Comparison of ENCODE assay signal across 13 cellular contexts in the genomic region with DNA sequence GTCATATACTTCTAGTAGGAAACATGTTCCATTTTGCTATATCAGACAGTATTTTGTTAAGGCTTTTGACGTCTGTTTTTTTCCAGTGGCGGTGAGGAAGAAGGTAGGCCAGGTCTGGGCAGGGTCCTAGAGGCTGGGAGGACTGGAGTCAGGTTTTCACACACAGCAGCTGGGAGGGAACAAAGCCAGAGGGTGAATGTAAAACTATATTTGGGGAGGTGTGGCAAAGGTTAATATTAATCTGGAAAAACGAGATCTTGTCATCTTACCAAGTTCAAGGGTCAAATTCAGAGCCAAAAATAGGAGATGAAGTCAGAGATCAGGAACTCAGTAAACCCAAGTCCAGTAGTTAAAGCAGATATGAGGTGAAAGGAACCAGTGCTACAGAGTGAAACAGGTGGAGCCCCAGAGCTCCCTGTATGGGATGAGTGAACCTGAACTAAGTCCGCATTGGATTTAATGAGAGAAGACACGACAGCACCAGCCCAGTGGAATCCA. TPM values are rescaled to one million over a fixed set of nuclear protein-coding genes. Genes with fewer than 3 reads are reported as not detected.
DNase-seq lines count a peak whose midpoint lies in the region; ATAC-seq and TF ChIP-seq lines count a peak whose summit lies in the region.
"Had no signal": no experiment of that assay in that cellular context is flagged by ENCODE, and none has a peak within 500 bp of the region (broad histone marks: within the 10 kb centered on the region; RNA-seq: fewer than 3 reads in every experiment).

No MANE protein-coding gene starts in this region.

- WGBS in body of pancreas, 2 donors, result 8 to 18% methylated on average over 5 of the region's 5 CpGs
- 19% methylated on average over 5 of the region's 5 CpGs for WGBS in right lobe of liver (ENCODE audit: insufficient coverage, low coverage, low lambda C conversion rate, missing lambda C conversion rate)

- ATAC-seq in body of pancreas (peak; percentile 93), right lobe of liver (peak; percentile 94 to 98 (median 96)), HG03139 (IDR thresholded peaks at IDR 0.05; ENCODE audit: unreplicated experiment) (no peak)

- no peaks in the 10 kb centered on the region for H3K36me3 Mint-ChIP-seq in MCF 10A (ENCODE audit: insufficient read depth, unreplicated experiment)
- H3K36me3 Mint-ChIP-seq in type B pancreatic cell, result no peaks in the 10 kb centered on the region
- H3K36me3 Mint-ChIP-seq: neural progenitor cell had no signal

- no peaks in the 10 kb centered on the region for H3K9me3 ChIP-seq in breast epithelium
- H3K9me3 ChIP-seq in body of pancreas, result no peaks in the 10 kb centered on the region
- no peaks in the 10 kb centered on the region for H3K9me3 ChIP-seq in right lobe of liver
- H3K9me3 ChIP-seq: suprapubic skin had no signal

- CTCF ChIA-PET in MCF 10A (lab: Yijun Ruan, JAX), result interaction anchor here (1.2 kb wide), 1 partner anchor 8 kb away, joined by 4 read pairs; no protein-coding TSS in a partner anchor

- H3K36me3 ChIP-seq in breast epithelium (no peaks in the 10 kb centered on the region), body of pancreas (replicated peaks in 1 of 2; ENCODE audit: insufficient read depth in 1 of 2, low read depth in 2 of 2) (no peaks in the 10 kb centered on the region), right lobe of liver (no peaks in the 10 kb centered on the region)
- H3K36me3 ChIP-seq: neural progenitor cell, suprapubic skin had no signal

- TF ChIP-seq POLR2A in breast epithelium (IDR thresholded peaks at IDR 0.05) (no peak), body of pancreas (IDR thresholded peaks at IDR 0.05) (peak; percentile 32 to 80 (median 73)), right lobe of liver (IDR thresholded peaks at IDR 0.05) (peak; percentile 86)

- intact Hi-C loops in MCF 10A (cut with micrococcal nuclease), result no loop called here
- intact Hi-C loops in breast epithelium (cut with DNase I; ENCODE audit: low total_unique reads), result no loop called here
- intact Hi-C loops in body of pancreas (cut with DNase I), result no loop called here
- intact Hi-C loops in right lobe of liver (cut with DNase I), result no loop called here

- H3K27ac Mint-ChIP-seq in MCF 10A (ENCODE audit: low read depth, unreplicated experiment), result peak overlapping the region; percentile 65
- peak overlapping the region; percentile 86 for H3K27ac Mint-ChIP-seq in type B pancreatic cell
- H3K27ac Mint-ChIP-seq: neural progenitor cell; T-helper 2 cell treated with Interferon-gamma antibody and Interleukin-4, amounts not matched to agents 5 μg/mL and 100 μg/mL, for 36 hours had no signal

- H3K4me3 ChIP-seq in breast epithelium (no peak overlapping the region), body of pancreas (no peak overlapping the region), right lobe of liver (no peak overlapping the region)
- H3K4me3 ChIP-seq: neural progenitor cell, suprapubic skin had no signal

- no peaks in the 10 kb centered on the region for H3K4me1 ChIP-seq in breast epithelium
- peaks cover 36% of the 10 kb centered on the region for H3K4me1 ChIP-seq in body of pancreas
- peaks cover 0 to 23% (median 5%) of the 10 kb centered on the region in 4 donors for H3K4me1 ChIP-seq in right lobe of liver
- H3K4me1 ChIP-seq: suprapubic skin had no signal

- H3K4me3 Mint-ChIP-seq in MCF 10A (ENCODE audit: unreplicated experiment) (no peak overlapping the region), type B pancreatic cell (peak overlapping the region; percentile 29)
- H3K4me3 Mint-ChIP-seq: neural progenitor cell; T-helper 2 cell treated with Interferon-gamma antibody and Interleukin-4, amounts not matched to agents 5 μg/mL and 100 μg/mL, for 36 hours had no signal

- H3K27ac ChIP-seq in breast epithelium, result no peak overlapping the region
- H3K27ac ChIP-seq in body of pancreas, result peak overlapping the region; percentile 70 to 89 (median 84)
- peak overlapping the region; percentile 80 to 90 (median 86) for H3K27ac ChIP-seq in right lobe of liver
- H3K27ac ChIP-seq: neural progenitor cell, suprapubic skin had no signal

- peaks cover 10% of the 10 kb centered on the region for H3K4me1 Mint-ChIP-seq in MCF 10A (ENCODE audit: insufficient read depth, unreplicated experiment)
- H3K4me1 Mint-ChIP-seq in type B pancreatic cell (ENCODE audit: unreplicated experiment), result peaks cover 23% of the 10 kb centered on the region

- POLR2A ChIA-PET in MCF 10A (lab: Yijun Ruan, JAX), result interaction anchor here (0.6 to 11.7 kb wide), 7 partner anchors 8 to 605 kb away, joined by 3 to 123 read pairs (median 3); a partner anchor contains a TSS

- H3K9me3 Mint-ChIP-seq in MCF 10A (ENCODE audit: unreplicated experiment), result no peaks in the 10 kb centered on the region
- no peaks in the 10 kb centered on the region for H3K9me3 Mint-ChIP-seq in type B pancreatic cell
- H3K9me3 Mint-ChIP-seq: neural progenitor cell; T-helper 2 cell treated with Interferon-gamma antibody and Interleukin-4, amounts not matched to agents 5 μg/mL and 100 μg/mL, for 36 hours had no signal

- no TSS peak for BruUV-seq in MCF 10A (replicated peaks; lab: Mats Ljungman, UMichigan)

- TF ChIP-seq CTCF in MCF 10A (IDR thresholded peaks at IDR 0.05; ENCODE audit: unreplicated experiment) (no peak), breast epithelium (IDR thresholded peaks at IDR 0.05) (no peak), body of pancreas (IDR thresholded peaks at IDR 0.05) (no peak), right lobe of liver (IDR thresholded peaks at IDR 0.05) (no peak), type B pancreatic cell (conservative IDR thresholded peaks at IDR 0.05) (no peak)

- no peak for DNase-seq in MCF 10A (ENCODE audit: unreplicated experiment)
- no peak for DNase-seq in breast epithelium (ENCODE audit: low spot score in 2 of 2)
- peak; percentile 62 to 76 (median 76) for DNase-seq in body of pancreas
- DNase-seq in right lobe of liver, result peak; percentile 42 to 79 (median 70)
- DNase-seq in type B pancreatic cell (ENCODE audit: extremely low spot score, unreplicated experiment), result no peak
- no peak for DNase-seq in midbrain (lab: John Stamatoyannopoulos, UW)
- DNase-seq in stimulated activated CD8-positive, alpha-beta memory T cell treated with anti-CD3 and anti-CD28 coated beads, Interleukin-4, amount 100 ng/mL, for 48 hours, result no peak
- DNase-seq: activated CD4-positive, alpha-beta T cell treated with anti-CD3 and anti-CD28 coated beads, Interleukin-2, amount 50 U/mL, for 1 hour; NCI-H510A treated with DMSO at 0.1 percent for 48 hours had no signal

- H3K27me3 ChIP-seq in breast epithelium, result no peaks in the 10 kb centered on the region
- H3K27me3 ChIP-seq in body of pancreas, result no peaks in the 10 kb centered on the region
- no peaks in the 10 kb centered on the region for H3K27me3 ChIP-seq in right lobe of liver
- H3K27me3 ChIP-seq: neural progenitor cell, suprapubic skin had no signal

- H3K27me3 Mint-ChIP-seq in MCF 10A (ENCODE audit: insufficient read depth, unreplicated experiment) (no peaks in the 10 kb centered on the region), type B pancreatic cell (no peaks in the 10 kb centered on the region)

RNA-seq across cellular contexts. Expression of a gene that starts 10.7 kb away (rescaled TPM):
- total RNA-seq in MCF 10A (2022), result 44.3 and 47.4 TPM in 2 replicates
- total RNA-seq in breast epithelium, result 10 to 100 TPM; 22.0 to 32.8 (median 28.1) TPM
- total RNA-seq in body of pancreas, result 10 to 100 TPM in 1 of 2 donors, 1 to 10 TPM in 1; 8.6 to 13.2 TPM
- total RNA-seq in right lobe of liver, result 10 to 100 TPM in 5 of 6 experiments, 1 to 10 TPM in 1; 9.1 to 22.3 (median 16.8) TPM
- 31.6 and 35.9 TPM in 2 replicates for total RNA-seq in type B pancreatic cell (ENCODE audit: low replicate concordance)

RNA-seq across cellular contexts. Expression of a gene that starts 46.3 kb away (rescaled TPM):
- total RNA-seq in MCF 10A (2022) (35.1 and 55.1 TPM in 2 replicates), breast epithelium (10 to 100 TPM; 37.1 to 72.0 (median 45.6) TPM), body of pancreas (10 to 100 TPM; 30.9 to 34.3 TPM), right lobe of liver (10 to 100 TPM; 12.5 to 18.2 (median 14.7) TPM), type B pancreatic cell (ENCODE audit: low replicate concordance) (25.9 and 41.5 TPM in 2 replicates)

Comparison
In these comparisons a context has a peak if more than half of its experiments do, and no peak if none do; other contexts are left out.
1. DNase-seq: peak in body of pancreas (4 of 4) and right lobe of liver (3 of 3); none in MCF 10A (single experiment), breast epithelium (0 of 2), type B pancreatic cell (single experiment), midbrain (single experiment) and stimulated activated CD8-positive, alpha-beta memory T cell treated with anti-CD3 and anti-CD28 coated beads, Interleukin-4, amount 100 ng/mL, for 48 hours (single experiment).
2. H3K27ac ChIP-seq: peak in body of pancreas (4 of 4) and right lobe of liver (3 of 3); none in breast epithelium (0 of 2).